In the genomic region with DNA sequence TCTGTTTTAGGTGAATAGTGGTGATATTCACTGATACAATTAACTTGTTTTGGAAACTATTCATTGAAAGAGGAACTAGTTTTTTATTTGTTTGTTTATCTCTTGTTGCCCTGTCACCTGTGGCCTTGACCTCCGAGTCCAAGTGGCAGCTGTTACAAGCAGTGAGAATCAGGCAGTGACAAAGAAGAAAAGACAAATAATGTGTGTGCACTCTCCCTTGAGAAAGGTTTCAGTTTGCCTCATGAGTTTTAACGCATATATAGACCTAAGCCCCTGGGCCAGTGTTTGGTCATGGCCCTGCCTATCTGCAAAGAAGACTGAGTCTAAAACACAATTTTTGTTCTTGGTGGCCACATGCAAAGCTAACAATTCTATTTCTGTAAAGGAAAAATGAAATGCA, we compare ENCODE assay signal across 1 cellular context.
A peak's percentile ranks its signal among the peaks of the same experiment; 100 is the strongest.
TF ChIP-seq lines count a peak whose summit lies in the region.

No MANE protein-coding gene starts in this region.

TF ChIP-seq in HepG2, 621 proteins besides CTCF, POLR2A, EP300 and RAD21 (continued from another document):
- TF ChIP-seq, protein P1, sequence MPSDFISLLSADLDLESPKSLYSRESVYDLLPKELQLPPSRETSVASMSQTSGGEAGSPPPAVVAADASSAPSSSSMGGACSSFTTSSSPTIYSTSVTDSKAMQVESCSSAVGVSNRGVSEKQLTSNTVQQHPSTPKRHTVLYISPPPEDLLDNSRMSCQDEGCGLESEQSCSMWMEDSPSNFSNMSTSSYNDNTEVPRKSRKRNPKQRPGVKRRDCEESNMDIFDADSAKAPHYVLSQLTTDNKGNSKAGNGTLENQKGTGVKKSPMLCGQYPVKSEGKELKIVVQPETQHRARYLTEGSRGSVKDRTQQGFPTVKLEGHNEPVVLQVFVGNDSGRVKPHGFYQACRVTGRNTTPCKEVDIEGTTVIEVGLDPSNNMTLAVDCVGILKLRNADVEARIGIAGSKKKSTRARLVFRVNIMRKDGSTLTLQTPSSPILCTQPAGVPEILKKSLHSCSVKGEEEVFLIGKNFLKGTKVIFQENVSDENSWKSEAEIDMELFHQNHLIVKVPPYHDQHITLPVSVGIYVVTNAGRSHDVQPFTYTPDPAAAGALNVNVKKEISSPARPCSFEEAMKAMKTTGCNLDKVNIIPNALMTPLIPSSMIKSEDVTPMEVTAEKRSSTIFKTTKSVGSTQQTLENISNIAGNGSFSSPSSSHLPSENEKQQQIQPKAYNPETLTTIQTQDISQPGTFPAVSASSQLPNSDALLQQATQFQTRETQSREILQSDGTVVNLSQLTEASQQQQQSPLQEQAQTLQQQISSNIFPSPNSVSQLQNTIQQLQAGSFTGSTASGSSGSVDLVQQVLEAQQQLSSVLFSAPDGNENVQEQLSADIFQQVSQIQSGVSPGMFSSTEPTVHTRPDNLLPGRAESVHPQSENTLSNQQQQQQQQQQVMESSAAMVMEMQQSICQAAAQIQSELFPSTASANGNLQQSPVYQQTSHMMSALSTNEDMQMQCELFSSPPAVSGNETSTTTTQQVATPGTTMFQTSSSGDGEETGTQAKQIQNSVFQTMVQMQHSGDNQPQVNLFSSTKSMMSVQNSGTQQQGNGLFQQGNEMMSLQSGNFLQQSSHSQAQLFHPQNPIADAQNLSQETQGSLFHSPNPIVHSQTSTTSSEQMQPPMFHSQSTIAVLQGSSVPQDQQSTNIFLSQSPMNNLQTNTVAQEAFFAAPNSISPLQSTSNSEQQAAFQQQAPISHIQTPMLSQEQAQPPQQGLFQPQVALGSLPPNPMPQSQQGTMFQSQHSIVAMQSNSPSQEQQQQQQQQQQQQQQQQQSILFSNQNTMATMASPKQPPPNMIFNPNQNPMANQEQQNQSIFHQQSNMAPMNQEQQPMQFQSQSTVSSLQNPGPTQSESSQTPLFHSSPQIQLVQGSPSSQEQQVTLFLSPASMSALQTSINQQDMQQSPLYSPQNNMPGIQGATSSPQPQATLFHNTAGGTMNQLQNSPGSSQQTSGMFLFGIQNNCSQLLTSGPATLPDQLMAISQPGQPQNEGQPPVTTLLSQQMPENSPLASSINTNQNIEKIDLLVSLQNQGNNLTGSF (CRISPR knock-in tag; IDR thresholded peaks at IDR 0.05): no peak
- TF ChIP-seq, protein P2, sequence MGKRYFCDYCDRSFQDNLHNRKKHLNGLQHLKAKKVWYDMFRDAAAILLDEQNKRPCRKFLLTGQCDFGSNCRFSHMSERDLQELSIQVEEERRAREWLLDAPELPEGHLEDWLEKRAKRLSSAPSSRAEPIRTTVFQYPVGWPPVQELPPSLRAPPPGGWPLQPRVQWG (CRISPR knock-in tag; IDR thresholded peaks at IDR 0.05; ENCODE audit: borderline replicate concordance, low read depth): no peak
- TF ChIP-seq ZMYM4 (CRISPR knock-in tag; IDR thresholded peaks at IDR 0.05): peak; percentile 54; the same call in 1 of the 2 replicates
- TF ChIP-seq, protein P3, sequence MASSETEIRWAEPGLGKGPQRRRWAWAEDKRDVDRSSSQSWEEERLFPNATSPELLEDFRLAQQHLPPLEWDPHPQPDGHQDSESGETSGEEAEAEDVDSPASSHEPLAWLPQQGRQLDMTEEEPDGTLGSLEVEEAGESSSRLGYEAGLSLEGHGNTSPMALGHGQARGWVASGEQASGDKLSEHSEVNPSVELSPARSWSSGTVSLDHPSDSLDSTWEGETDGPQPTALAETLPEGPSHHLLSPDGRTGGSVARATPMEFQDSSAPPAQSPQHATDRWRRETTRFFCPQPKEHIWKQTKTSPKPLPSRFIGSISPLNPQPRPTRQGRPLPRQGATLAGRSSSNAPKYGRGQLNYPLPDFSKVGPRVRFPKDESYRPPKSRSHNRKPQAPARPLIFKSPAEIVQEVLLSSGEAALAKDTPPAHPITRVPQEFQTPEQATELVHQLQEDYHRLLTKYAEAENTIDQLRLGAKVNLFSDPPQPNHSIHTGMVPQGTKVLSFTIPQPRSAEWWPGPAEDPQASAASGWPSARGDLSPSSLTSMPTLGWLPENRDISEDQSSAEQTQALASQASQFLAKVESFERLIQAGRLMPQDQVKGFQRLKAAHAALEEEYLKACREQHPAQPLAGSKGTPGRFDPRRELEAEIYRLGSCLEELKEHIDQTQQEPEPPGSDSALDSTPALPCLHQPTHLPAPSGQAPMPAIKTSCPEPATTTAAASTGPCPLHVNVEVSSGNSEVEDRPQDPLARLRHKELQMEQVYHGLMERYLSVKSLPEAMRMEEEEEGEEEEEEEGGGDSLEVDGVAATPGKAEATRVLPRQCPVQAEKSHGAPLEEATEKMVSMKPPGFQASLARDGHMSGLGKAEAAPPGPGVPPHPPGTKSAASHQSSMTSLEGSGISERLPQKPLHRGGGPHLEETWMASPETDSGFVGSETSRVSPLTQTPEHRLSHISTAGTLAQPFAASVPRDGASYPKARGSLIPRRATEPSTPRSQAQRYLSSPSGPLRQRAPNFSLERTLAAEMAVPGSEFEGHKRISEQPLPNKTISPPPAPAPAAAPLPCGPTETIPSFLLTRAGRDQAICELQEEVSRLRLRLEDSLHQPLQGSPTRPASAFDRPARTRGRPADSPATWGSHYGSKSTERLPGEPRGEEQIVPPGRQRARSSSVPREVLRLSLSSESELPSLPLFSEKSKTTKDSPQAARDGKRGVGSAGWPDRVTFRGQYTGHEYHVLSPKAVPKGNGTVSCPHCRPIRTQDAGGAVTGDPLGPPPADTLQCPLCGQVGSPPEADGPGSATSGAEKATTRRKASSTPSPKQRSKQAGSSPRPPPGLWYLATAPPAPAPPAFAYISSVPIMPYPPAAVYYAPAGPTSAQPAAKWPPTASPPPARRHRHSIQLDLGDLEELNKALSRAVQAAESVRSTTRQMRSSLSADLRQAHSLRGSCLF (CRISPR knock-in tag; IDR thresholded peaks at IDR 0.05; ENCODE audit: borderline replicate concordance): no peak
- peak; percentile 67; the same call in 1 of the 2 replicates for TF ChIP-seq BCL6 (CRISPR knock-in tag; IDR thresholded peaks at IDR 0.05)
- TF ChIP-seq, protein P4, sequence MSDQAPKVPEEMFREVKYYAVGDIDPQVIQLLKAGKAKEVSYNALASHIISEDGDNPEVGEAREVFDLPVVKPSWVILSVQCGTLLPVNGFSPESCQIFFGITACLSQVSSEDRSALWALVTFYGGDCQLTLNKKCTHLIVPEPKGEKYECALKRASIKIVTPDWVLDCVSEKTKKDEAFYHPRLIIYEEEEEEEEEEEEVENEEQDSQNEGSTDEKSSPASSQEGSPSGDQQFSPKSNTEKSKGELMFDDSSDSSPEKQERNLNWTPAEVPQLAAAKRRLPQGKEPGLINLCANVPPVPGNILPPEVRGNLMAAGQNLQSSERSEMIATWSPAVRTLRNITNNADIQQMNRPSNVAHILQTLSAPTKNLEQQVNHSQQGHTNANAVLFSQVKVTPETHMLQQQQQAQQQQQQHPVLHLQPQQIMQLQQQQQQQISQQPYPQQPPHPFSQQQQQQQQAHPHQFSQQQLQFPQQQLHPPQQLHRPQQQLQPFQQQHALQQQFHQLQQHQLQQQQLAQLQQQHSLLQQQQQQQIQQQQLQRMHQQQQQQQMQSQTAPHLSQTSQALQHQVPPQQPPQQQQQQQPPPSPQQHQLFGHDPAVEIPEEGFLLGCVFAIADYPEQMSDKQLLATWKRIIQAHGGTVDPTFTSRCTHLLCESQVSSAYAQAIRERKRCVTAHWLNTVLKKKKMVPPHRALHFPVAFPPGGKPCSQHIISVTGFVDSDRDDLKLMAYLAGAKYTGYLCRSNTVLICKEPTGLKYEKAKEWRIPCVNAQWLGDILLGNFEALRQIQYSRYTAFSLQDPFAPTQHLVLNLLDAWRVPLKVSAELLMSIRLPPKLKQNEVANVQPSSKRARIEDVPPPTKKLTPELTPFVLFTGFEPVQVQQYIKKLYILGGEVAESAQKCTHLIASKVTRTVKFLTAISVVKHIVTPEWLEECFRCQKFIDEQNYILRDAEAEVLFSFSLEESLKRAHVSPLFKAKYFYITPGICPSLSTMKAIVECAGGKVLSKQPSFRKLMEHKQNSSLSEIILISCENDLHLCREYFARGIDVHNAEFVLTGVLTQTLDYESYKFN (CRISPR knock-in tag; conservative IDR thresholded peaks at IDR 0.05): peak; percentile 55; the same call in 1 of the 2 replicates
- TF ChIP-seq ZNF331 (CRISPR knock-in tag; IDR thresholded peaks at IDR 0.05): 0 out of 2 replicates have a peak, but pooled peaks have one; percentile 30
- TF ChIP-seq HMG20A (CRISPR knock-in tag; IDR thresholded peaks at IDR 0.05; ENCODE audit: borderline replicate concordance): peak; percentile 74; the same call in 1 of the 2 replicates
- TF ChIP-seq ZNF12 (CRISPR knock-in tag; IDR thresholded peaks at IDR 0.05): peak; percentile 53; the same call in 1 of the 2 replicates
- TF ChIP-seq FOXK1 (CRISPR knock-in tag; IDR thresholded peaks at IDR 0.05; ENCODE audit: borderline replicate concordance, low read depth): peak; percentile 59; the same call in 1 of the 2 replicates
- TF ChIP-seq, protein P5, sequence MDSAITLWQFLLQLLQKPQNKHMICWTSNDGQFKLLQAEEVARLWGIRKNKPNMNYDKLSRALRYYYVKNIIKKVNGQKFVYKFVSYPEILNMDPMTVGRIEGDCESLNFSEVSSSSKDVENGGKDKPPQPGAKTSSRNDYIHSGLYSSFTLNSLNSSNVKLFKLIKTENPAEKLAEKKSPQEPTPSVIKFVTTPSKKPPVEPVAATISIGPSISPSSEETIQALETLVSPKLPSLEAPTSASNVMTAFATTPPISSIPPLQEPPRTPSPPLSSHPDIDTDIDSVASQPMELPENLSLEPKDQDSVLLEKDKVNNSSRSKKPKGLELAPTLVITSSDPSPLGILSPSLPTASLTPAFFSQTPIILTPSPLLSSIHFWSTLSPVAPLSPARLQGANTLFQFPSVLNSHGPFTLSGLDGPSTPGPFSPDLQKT (CRISPR knock-in tag; IDR thresholded peaks at IDR 0.05; ENCODE audit: borderline replicate concordance): no peak
- TF ChIP-seq THYN1 (CRISPR knock-in tag; IDR thresholded peaks at IDR 0.05; ENCODE audit: borderline replicate concordance, low read depth): 0 out of 2 replicates have a peak, but pooled peaks have one; percentile 48
- peak; percentile 33; the same call in 1 of the 2 replicates for TF ChIP-seq RXRB (CRISPR knock-in tag; IDR thresholded peaks at IDR 0.05; ENCODE audit: borderline replicate concordance)
- TF ChIP-seq HNF4A (CRISPR knock-in tag; IDR thresholded peaks at IDR 0.05): peak; percentile 70
- TF ChIP-seq NCOR1 (IDR thresholded peaks at IDR 0.05; ENCODE audit: borderline replicate concordance, low read length): 0 out of 2 replicates have a peak, but pooled peaks have one; percentile 47
- no peak for TF ChIP-seq FOXP1 (IDR thresholded peaks at IDR 0.05)
- peak; percentile 93 for TF ChIP-seq FOXP1 (CRISPR knock-in tag; IDR thresholded peaks at IDR 0.05)
- TF ChIP-seq, protein P6, sequence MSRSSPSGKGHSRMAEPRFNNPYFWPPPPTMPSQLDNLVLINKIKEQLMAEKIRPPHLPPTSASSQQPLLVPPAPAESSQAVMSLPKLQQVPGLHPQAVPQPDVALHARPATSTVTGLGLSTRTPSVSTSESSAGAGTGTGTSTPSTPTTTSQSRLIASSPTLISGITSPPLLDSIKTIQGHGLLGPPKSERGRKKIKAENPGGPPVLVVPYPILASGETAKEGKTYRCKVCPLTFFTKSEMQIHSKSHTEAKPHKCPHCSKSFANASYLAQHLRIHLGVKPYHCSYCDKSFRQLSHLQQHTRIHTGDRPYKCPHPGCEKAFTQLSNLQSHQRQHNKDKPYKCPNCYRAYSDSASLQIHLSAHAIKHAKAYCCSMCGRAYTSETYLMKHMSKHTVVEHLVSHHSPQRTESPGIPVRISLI (CRISPR knock-in tag; IDR thresholded peaks at IDR 0.05; ENCODE audit: borderline replicate concordance): peak; percentile 36; the same call in 1 of the 2 replicates
- no peak for TF ChIP-seq SOX6 (IDR thresholded peaks at IDR 0.05)
- TF ChIP-seq SOX6 (CRISPR knock-in tag; IDR thresholded peaks at IDR 0.05): peak; percentile 76
- no peak for TF ChIP-seq ZNF75D (CRISPR knock-in tag; IDR thresholded peaks at IDR 0.05; ENCODE audit: borderline replicate concordance)
- no peak for TF ChIP-seq AGO1 (IDR thresholded peaks at IDR 0.05; ENCODE audit: low read depth, low read length, poor library complexity, severe bottlenecking)
- no peak for TF ChIP-seq ZFY (CRISPR knock-in tag; IDR thresholded peaks at IDR 0.05)
